Comparison of ENCODE assay signal across 3 cellular contexts in the genomic region with DNA sequence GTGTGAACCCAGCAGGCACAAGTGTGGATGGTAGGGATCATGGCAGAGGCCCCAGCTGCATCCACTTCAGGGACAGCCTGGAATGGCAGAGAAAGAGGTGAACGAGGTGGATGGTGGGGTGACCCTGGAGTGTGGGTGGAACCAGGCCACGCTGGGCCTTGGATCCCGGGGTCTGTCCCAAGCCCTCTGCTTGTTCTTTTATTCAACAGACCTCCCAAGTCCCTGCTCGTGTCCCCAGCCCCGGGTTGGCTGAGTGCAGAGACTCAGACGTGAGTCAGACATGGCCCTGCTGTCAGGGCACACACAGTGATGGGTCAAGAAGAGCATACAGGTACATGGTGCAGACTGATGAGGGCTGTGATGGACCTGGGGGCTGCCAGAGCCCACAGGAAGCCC.
A peak's percentile ranks its signal among the peaks of the same experiment; 100 is the strongest.
TF ChIP-seq lines count a peak whose summit lies in the region.

No MANE protein-coding gene starts in this region.

TF ChIP-seq in SK-N-SH treated with all-trans-retinoic acid at 6 μM for 48 hours, 23 proteins besides CTCF, POLR2A, EP300 and RAD21 (continues in another document):
- no peak for TF ChIP-seq RARB (CRISPR knock-in tag; IDR thresholded peaks at IDR 0.05)
- TF ChIP-seq CSRNP3 (CRISPR knock-in tag; IDR thresholded peaks at IDR 0.05): no peak
- no peak for TF ChIP-seq GLIS3 (CRISPR knock-in tag; IDR thresholded peaks at IDR 0.05)
- TF ChIP-seq, protein P1, sequence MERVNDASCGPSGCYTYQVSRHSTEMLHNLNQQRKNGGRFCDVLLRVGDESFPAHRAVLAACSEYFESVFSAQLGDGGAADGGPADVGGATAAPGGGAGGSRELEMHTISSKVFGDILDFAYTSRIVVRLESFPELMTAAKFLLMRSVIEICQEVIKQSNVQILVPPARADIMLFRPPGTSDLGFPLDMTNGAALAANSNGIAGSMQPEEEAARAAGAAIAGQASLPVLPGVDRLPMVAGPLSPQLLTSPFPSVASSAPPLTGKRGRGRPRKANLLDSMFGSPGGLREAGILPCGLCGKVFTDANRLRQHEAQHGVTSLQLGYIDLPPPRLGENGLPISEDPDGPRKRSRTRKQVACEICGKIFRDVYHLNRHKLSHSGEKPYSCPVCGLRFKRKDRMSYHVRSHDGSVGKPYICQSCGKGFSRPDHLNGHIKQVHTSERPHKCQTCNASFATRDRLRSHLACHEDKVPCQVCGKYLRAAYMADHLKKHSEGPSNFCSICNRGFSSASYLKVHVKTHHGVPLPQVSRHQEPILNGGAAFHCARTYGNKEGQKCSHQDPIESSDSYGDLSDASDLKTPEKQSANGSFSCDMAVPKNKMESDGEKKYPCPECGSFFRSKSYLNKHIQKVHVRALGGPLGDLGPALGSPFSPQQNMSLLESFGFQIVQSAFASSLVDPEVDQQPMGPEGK (CRISPR knock-in tag; IDR thresholded peaks at IDR 0.05; ENCODE audit: borderline replicate concordance): no peak
- TF ChIP-seq PPARA (CRISPR knock-in tag; IDR thresholded peaks at IDR 0.05; ENCODE audit: borderline replicate concordance): no peak
- TF ChIP-seq, protein P2, sequence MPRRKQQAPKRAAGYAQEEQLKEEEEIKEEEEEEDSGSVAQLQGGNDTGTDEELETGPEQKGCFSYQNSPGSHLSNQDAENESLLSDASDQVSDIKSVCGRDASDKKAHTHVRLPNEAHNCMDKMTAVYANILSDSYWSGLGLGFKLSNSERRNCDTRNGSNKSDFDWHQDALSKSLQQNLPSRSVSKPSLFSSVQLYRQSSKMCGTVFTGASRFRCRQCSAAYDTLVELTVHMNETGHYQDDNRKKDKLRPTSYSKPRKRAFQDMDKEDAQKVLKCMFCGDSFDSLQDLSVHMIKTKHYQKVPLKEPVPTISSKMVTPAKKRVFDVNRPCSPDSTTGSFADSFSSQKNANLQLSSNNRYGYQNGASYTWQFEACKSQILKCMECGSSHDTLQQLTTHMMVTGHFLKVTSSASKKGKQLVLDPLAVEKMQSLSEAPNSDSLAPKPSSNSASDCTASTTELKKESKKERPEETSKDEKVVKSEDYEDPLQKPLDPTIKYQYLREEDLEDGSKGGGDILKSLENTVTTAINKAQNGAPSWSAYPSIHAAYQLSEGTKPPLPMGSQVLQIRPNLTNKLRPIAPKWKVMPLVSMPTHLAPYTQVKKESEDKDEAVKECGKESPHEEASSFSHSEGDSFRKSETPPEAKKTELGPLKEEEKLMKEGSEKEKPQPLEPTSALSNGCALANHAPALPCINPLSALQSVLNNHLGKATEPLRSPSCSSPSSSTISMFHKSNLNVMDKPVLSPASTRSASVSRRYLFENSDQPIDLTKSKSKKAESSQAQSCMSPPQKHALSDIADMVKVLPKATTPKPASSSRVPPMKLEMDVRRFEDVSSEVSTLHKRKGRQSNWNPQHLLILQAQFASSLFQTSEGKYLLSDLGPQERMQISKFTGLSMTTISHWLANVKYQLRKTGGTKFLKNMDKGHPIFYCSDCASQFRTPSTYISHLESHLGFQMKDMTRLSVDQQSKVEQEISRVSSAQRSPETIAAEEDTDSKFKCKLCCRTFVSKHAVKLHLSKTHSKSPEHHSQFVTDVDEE (CRISPR knock-in tag; IDR thresholded peaks at IDR 0.05): no peak

TF ChIP-seq in SK-N-SH, 30 proteins besides CTCF, POLR2A, EP300 and RAD21:
- TF ChIP-seq EZH2phosphoT487 (IDR thresholded peaks at IDR 0.05; ENCODE audit: borderline replicate concordance, low read depth): no peak
- TF ChIP-seq TEAD4 (IDR thresholded peaks at IDR 0.05; ENCODE audit: borderline replicate concordance, insufficient read depth): no peak
- no peak for TF ChIP-seq TCF12 (IDR thresholded peaks at IDR 0.05)
- TF ChIP-seq, protein P3, sequence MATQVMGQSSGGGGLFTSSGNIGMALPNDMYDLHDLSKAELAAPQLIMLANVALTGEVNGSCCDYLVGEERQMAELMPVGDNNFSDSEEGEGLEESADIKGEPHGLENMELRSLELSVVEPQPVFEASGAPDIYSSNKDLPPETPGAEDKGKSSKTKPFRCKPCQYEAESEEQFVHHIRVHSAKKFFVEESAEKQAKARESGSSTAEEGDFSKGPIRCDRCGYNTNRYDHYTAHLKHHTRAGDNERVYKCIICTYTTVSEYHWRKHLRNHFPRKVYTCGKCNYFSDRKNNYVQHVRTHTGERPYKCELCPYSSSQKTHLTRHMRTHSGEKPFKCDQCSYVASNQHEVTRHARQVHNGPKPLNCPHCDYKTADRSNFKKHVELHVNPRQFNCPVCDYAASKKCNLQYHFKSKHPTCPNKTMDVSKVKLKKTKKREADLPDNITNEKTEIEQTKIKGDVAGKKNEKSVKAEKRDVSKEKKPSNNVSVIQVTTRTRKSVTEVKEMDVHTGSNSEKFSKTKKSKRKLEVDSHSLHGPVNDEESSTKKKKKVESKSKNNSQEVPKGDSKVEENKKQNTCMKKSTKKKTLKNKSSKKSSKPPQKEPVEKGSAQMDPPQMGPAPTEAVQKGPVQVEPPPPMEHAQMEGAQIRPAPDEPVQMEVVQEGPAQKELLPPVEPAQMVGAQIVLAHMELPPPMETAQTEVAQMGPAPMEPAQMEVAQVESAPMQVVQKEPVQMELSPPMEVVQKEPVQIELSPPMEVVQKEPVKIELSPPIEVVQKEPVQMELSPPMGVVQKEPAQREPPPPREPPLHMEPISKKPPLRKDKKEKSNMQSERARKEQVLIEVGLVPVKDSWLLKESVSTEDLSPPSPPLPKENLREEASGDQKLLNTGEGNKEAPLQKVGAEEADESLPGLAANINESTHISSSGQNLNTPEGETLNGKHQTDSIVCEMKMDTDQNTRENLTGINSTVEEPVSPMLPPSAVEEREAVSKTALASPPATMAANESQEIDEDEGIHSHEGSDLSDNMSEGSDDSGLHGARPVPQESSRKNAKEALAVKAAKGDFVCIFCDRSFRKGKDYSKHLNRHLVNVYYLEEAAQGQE (IDR thresholded peaks at IDR 0.05; ENCODE audit: low read depth, low read length): no peak
- TF ChIP-seq, protein P4, sequence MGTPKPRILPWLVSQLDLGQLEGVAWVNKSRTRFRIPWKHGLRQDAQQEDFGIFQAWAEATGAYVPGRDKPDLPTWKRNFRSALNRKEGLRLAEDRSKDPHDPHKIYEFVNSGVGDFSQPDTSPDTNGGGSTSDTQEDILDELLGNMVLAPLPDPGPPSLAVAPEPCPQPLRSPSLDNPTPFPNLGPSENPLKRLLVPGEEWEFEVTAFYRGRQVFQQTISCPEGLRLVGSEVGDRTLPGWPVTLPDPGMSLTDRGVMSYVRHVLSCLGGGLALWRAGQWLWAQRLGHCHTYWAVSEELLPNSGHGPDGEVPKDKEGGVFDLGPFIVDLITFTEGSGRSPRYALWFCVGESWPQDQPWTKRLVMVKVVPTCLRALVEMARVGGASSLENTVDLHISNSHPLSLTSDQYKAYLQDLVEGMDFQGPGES (IDR thresholded peaks at IDR 0.05; ENCODE audit: low read depth, low read length): no peak
- TF ChIP-seq FOSL2 (IDR thresholded peaks at IDR 0.05; ENCODE audit: borderline replicate concordance, low read depth): no peak

TF ChIP-seq in H1, 55 proteins besides CTCF, POLR2A, EP300 and RAD21:
- TF ChIP-seq CBX5 (IDR thresholded peaks at IDR 0.05; ENCODE audit: low read depth, low read length): no peak
- TF ChIP-seq E2F6 (IDR thresholded peaks at IDR 0.05): peak; percentile 39; the same call in 1 of the 2 replicates
